ENCODE assay signal across 22 cellular contexts in genomic region chr4:101911616-101912015, GRCh38.
"Had no signal": no experiment of that assay in that cellular context is flagged by ENCODE, and none has a peak within 500 bp of the region (broad histone marks: within the 10 kb centered on the region; RNA-seq: fewer than 3 reads in every experiment).

No MANE protein-coding gene starts in this region.

- H3K4me1 Mint-ChIP-seq: endodermal cell; naive thymus-derived CD4-positive, alpha-beta T cell; nephron; neural progenitor cell had no signal

- H3K4me3 Mint-ChIP-seq: dendritic cell treated with granulocyte-macrophage colony-stimulating factor and Interleukin-4, amounts not matched to agents 40 ng/mL and 50 ng/mL, for 4 days; endodermal cell; naive thymus-derived CD4-positive, alpha-beta T cell; nephron; neural progenitor cell; type B pancreatic cell had no signal

- H3K36me3 Mint-ChIP-seq: naive thymus-derived CD4-positive, alpha-beta T cell; neural progenitor cell; type B pancreatic cell had no signal

- DNase-seq: effector CD8-positive, alpha-beta T cell; endodermal cell; foreskin fibroblast; gastrocnemius medialis; head of caudate nucleus; mesendoderm; midbrain; naive thymus-derived CD4-positive, alpha-beta T cell; stimulated activated CD4-positive, alpha-beta T cell treated with anti-CD3 and anti-CD28 coated beads, Interleukin-12 subunit alpha, Interleukin-12 subunit beta, amount 100 ng/mL, for 4 hours; stimulated activated CD4-positive, alpha-beta T cell treated with anti-CD3 and anti-CD28 coated beads, Interleukin-1b, Interleukin-23, amount 100 ng/mL, for 48 hours; stimulated activated CD4-positive, alpha-beta T cell treated with anti-CD3 and anti-CD28 coated beads, Interleukin-4, amount 100 ng/mL, for 1 hour; stimulated activated CD8-positive, alpha-beta memory T cell treated with anti-CD3 and anti-CD28 coated beads, Interleukin-4, amount 100 ng/mL, for 48 hours; stimulated activated naive CD4-positive, alpha-beta T cell; stomach; tibial artery had no signal

- H3K9me3 Mint-ChIP-seq: neural progenitor cell, type B pancreatic cell had no signal

- ATAC-seq: esophagus mucosa; gastrocnemius medialis; left lobe of liver; naive thymus-derived CD4-positive, alpha-beta T cell; sciatic nerve had no signal

- H3K27me3 Mint-ChIP-seq: dendritic cell treated with granulocyte-macrophage colony-stimulating factor and Interleukin-4, amounts not matched to agents 40 ng/mL and 50 ng/mL, for 4 days; type B pancreatic cell had no signal

- H3K27ac Mint-ChIP-seq: dendritic cell treated with granulocyte-macrophage colony-stimulating factor and Interleukin-4, amounts not matched to agents 40 ng/mL and 50 ng/mL, for 4 days; endodermal cell; naive thymus-derived CD4-positive, alpha-beta T cell; nephron; neural progenitor cell; type B pancreatic cell had no signal
